ENCODE assay signal across 20 cellular contexts in genomic region chr3:57141719-57142118, GRCh38. TPM values are rescaled to one million over a fixed set of nuclear protein-coding genes. Genes with fewer than 3 reads are reported as not detected.
A peak's percentile ranks its signal among the peaks of the same experiment; 100 is the strongest.
DNase-seq lines count a peak whose midpoint lies in the region; ATAC-seq and TF ChIP-seq lines count a peak whose summit lies in the region.
"Had no signal": no experiment of that assay in that cellular context is flagged by ENCODE, and none has a peak within 500 bp of the region (broad histone marks: within the 10 kb centered on the region; RNA-seq: fewer than 3 reads in every experiment).

No MANE protein-coding gene starts in this region.

- POLR2A ChIA-PET in WTC11 (lab: Charles Lee) = interaction anchor here (1.4 kb wide), 1 partner anchor 11 kb away, joined by 4 read pairs; no protein-coding TSS in a partner anchor
- POLR2A ChIA-PET in activated CD8-positive, alpha-beta T cell treated with anti-CD3 and anti-CD28 coated beads, Interleukin-2, amount 10 ng/mL, durations not matched to agents 7 days and 5 days (lab: Charles Lee) = no interaction called here

- H4K8ac ChIP-seq in mesenchymal stem cell (ENCODE audit: low read length) = no peak overlapping the region

- no peak overlapping the region for H2AK5ac ChIP-seq in mesenchymal stem cell (ENCODE audit: low read length, severe bottlenecking)

- H3K4me1 ChIP-seq in mesenchymal stem cell (ENCODE audit: control insufficient read depth, insufficient read depth, low read depth, low read length) = no peaks in the 10 kb centered on the region
- H3K4me1 ChIP-seq in uterus = no peaks in the 10 kb centered on the region

- H3K4me3 ChIP-seq in mesenchymal stem cell (ENCODE audit: insufficient read depth in 1 of 2, low read depth in 1 of 2, low read length in 2 of 2) (no peak overlapping the region), uterus (no peak overlapping the region)
- H3K4me3 ChIP-seq: BLaER1 treated with 17β-estradiol and CSF1 and Interleukin-3, amounts not matched to agents 10 nM and 100 nM; GM12878; skin epidermis had no signal

- intact Hi-C loops in uterus (cut with DNase I; ENCODE audit: low total_unique reads) = no loop called here

- no peak overlapping the region for H3K23ac ChIP-seq in mesenchymal stem cell (ENCODE audit: low read length in 2 of 2)

- no peak overlapping the region for H2AFZ ChIP-seq in mesenchymal stem cell (ENCODE audit: low read depth, low read length)

- DNase-seq in WTC11 (ENCODE audit: low spot score) (no peak), mesenchymal stem cell (no peak), uterus (no peak), NCI-H2081 treated with DMSO at 0.1 percent for 48 hours (lab: John Stamatoyannopoulos, UW) (no peak), NCI-H1105 treated with DMSO at 0.1 percent for 48 hours (lab: John Stamatoyannopoulos, UW) (no peak)
- no peak for DNase-seq in activated CD8-positive, alpha-beta T cell treated with anti-CD3 and anti-CD28 coated beads, Interleukin-2, amount 10 ng/mL, durations not matched to agents 7 days and 5 days
- DNase-seq: GDM1; NCI-H1694 treated with DMSO at 0.1 percent for 48 hours; NCI-H446; NK-92 treated with Interleukin-12 subunit alpha and Interleukin-12 subunit beta, amount 100 ng/mL, for 24 hours; posterior cingulate gyrus; stimulated activated CD4-positive, alpha-beta T cell treated with anti-CD3 and anti-CD28 coated beads, Interleukin-2, amount 100 ng/mL, for 48 hours had no signal

- H3K4ac ChIP-seq in mesenchymal stem cell (ENCODE audit: low read depth in 1 of 2, low read length in 2 of 2) = no peak overlapping the region

- no peaks in the 10 kb centered on the region for H3K9me3 ChIP-seq in mesenchymal stem cell (ENCODE audit: control insufficient read depth, low read length)
- H3K9me3 ChIP-seq in uterus = no peaks in the 10 kb centered on the region
- H3K9me3 ChIP-seq: BLaER1 treated with 17β-estradiol and CSF1 and Interleukin-3, amounts not matched to agents 10 nM and 100 nM; gastroesophageal sphincter had no signal

- H3K27ac Mint-ChIP-seq in WTC11 = peak overlapping the region; percentile 10; the same call in 1 of the 2 replicates
- H3K27ac Mint-ChIP-seq in activated CD8-positive, alpha-beta T cell treated with anti-CD3 and anti-CD28 coated beads, Interleukin-2, amount 10 ng/mL, durations not matched to agents 7 days and 5 days = no peak overlapping the region
- H3K27ac Mint-ChIP-seq: activated naive CD4-positive, alpha-beta T cell treated with anti-CD3 and anti-CD28 coated beads, Interleukin-2, amount 50 U/mL, for 72 hours had no signal

- no peak overlapping the region for H3K18ac ChIP-seq in mesenchymal stem cell (ENCODE audit: low read depth in 1 of 2, low read length in 2 of 2)

- H2BK120ac ChIP-seq in mesenchymal stem cell (ENCODE audit: low read depth, low read length) = no peak overlapping the region

- H2BK5ac ChIP-seq in mesenchymal stem cell (ENCODE audit: low read depth, low read length, poor library complexity, severe bottlenecking) = no peak overlapping the region

- H4K91ac ChIP-seq in mesenchymal stem cell (ENCODE audit: low read length) = no peak overlapping the region

- H2BK15ac ChIP-seq in mesenchymal stem cell (ENCODE audit: low read depth, poor library complexity, severe bottlenecking) = no peak overlapping the region

- H3K36me3 ChIP-seq in mesenchymal stem cell (ENCODE audit: control insufficient read depth in 1 of 2, insufficient read depth in 2 of 2, low read depth in 1 of 2, low read length in 2 of 2) (no peaks in the 10 kb centered on the region), uterus (no peaks in the 10 kb centered on the region)
- H3K36me3 ChIP-seq: BLaER1 treated with 17β-estradiol and CSF1 and Interleukin-3, amounts not matched to agents 10 nM and 100 nM; gastroesophageal sphincter had no signal

- no peak overlapping the region for H3K27ac ChIP-seq in mesenchymal stem cell (ENCODE audit: low read length, poor library complexity, severe bottlenecking)
- peak overlapping the region; percentile 57 to 69 for H3K27ac ChIP-seq in uterus
- H3K27ac ChIP-seq: BLaER1 treated with 17β-estradiol and CSF1 and Interleukin-3, amounts not matched to agents 10 nM and 100 nM; epithelial cell of prostate had no signal

- peak overlapping the region; percentile 27 for H3K4me3 Mint-ChIP-seq in WTC11
- H3K4me3 Mint-ChIP-seq in activated CD8-positive, alpha-beta T cell treated with anti-CD3 and anti-CD28 coated beads, Interleukin-2, amount 10 ng/mL, durations not matched to agents 7 days and 5 days = no peak overlapping the region

- H3K9ac ChIP-seq in mesenchymal stem cell (ENCODE audit: low read length) = peak overlapping the region; percentile 37
- H3K9ac ChIP-seq: BLaER1 treated with 17β-estradiol and CSF1 and Interleukin-3, amounts not matched to agents 10 nM and 100 nM had no signal

- no peak for TF ChIP-seq POLR2A in uterus (IDR thresholded peaks at IDR 0.05)

- TF ChIP-seq CTCF in LNCAP (IDR thresholded peaks at IDR 0.05) (peak; percentile 9; the same call in 1 of the 2 replicates), WTC11 (IDR thresholded peaks at IDR 0.05) (no peak), uterus (IDR thresholded peaks at IDR 0.05) (no peak)

- peak; percentile 46 for ATAC-seq in WTC11
- ATAC-seq in activated CD8-positive, alpha-beta T cell treated with anti-CD3 and anti-CD28 coated beads, Interleukin-2, amount 10 ng/mL, durations not matched to agents 7 days and 5 days = no peak
- ATAC-seq: activated naive CD4-positive, alpha-beta T cell treated with anti-CD3 and anti-CD28 coated beads, Interleukin-2, amount 50 U/mL, for 72 hours; GM12878 had no signal

- no peaks in the 10 kb centered on the region for H3K9me3 Mint-ChIP-seq in WTC11
- H3K9me3 Mint-ChIP-seq in activated CD8-positive, alpha-beta T cell treated with anti-CD3 and anti-CD28 coated beads, Interleukin-2, amount 10 ng/mL, durations not matched to agents 7 days and 5 days (ENCODE audit: insufficient read depth) = no peaks in the 10 kb centered on the region
- H3K9me3 Mint-ChIP-seq: activated naive CD4-positive, alpha-beta T cell treated with anti-CD3 and anti-CD28 coated beads, Interleukin-2, amount 50 U/mL, for 72 hours had no signal

- H3K4me1 Mint-ChIP-seq in WTC11 = peaks cover 71% of the 10 kb centered on the region
- no peaks in the 10 kb centered on the region for H3K4me1 Mint-ChIP-seq in activated CD8-positive, alpha-beta T cell treated with anti-CD3 and anti-CD28 coated beads, Interleukin-2, amount 10 ng/mL, durations not matched to agents 7 days and 5 days (ENCODE audit: low read depth)

- H3K27me3 Mint-ChIP-seq in WTC11 (ENCODE audit: low read depth) = no peaks in the 10 kb centered on the region
- H3K27me3 Mint-ChIP-seq in activated CD8-positive, alpha-beta T cell treated with anti-CD3 and anti-CD28 coated beads, Interleukin-2, amount 10 ng/mL, durations not matched to agents 7 days and 5 days (ENCODE audit: low read depth) = peaks cover 41% of the 10 kb centered on the region

- no peaks in the 10 kb centered on the region for H3K36me3 Mint-ChIP-seq in WTC11
- no peaks in the 10 kb centered on the region for H3K36me3 Mint-ChIP-seq in activated CD8-positive, alpha-beta T cell treated with anti-CD3 and anti-CD28 coated beads, Interleukin-2, amount 10 ng/mL, durations not matched to agents 7 days and 5 days (ENCODE audit: low read depth)
- H3K36me3 Mint-ChIP-seq: activated naive CD4-positive, alpha-beta T cell treated with anti-CD3 and anti-CD28 coated beads, Interleukin-2, amount 50 U/mL, for 72 hours had no signal

- H2BK12ac ChIP-seq in mesenchymal stem cell (ENCODE audit: low read length in 2 of 2) = no peak overlapping the region

- no peak overlapping the region for H3K4me2 ChIP-seq in mesenchymal stem cell (ENCODE audit: low read length, poor library complexity, severe bottlenecking)
- H3K4me2 ChIP-seq: BLaER1 treated with 17β-estradiol and CSF1 and Interleukin-3, amounts not matched to agents 10 nM and 100 nM had no signal

- no peak overlapping the region for H3K14ac ChIP-seq in mesenchymal stem cell (ENCODE audit: low read length in 2 of 2)

- WGBS in mesenchymal stem cell = 17% methylated on average over 4 of the region's 4 CpGs

- no peaks in the 10 kb centered on the region for H3K79me1 ChIP-seq in mesenchymal stem cell (replicated peaks; ENCODE audit: low read length, poor library complexity, severe bottlenecking)

- CTCF ChIA-PET in WTC11 (lab: Charles Lee) = interaction anchor here (0.6 to 2.1 kb wide), 5 partner anchors 10 to 878 kb away, joined by 3 to 8 read pairs (median 4); no protein-coding TSS in a partner anchor
- CTCF ChIA-PET in activated CD8-positive, alpha-beta T cell treated with anti-CD3 and anti-CD28 coated beads, Interleukin-2, amount 10 ng/mL, durations not matched to agents 7 days and 5 days (lab: Charles Lee) = no interaction called here

- peaks cover 0 to 15% of the 10 kb centered on the region in 2 experiments for H3K27me3 ChIP-seq in mesenchymal stem cell (ENCODE audit: control insufficient read depth in 1 of 2, insufficient read depth in 1 of 2, low read length in 2 of 2)
- no peaks in the 10 kb centered on the region for H3K27me3 ChIP-seq in uterus
- H3K27me3 ChIP-seq: BLaER1 treated with 17β-estradiol and CSF1 and Interleukin-3, amounts not matched to agents 10 nM and 100 nM; gastroesophageal sphincter had no signal

TF ChIP-seq in WTC11, 78 proteins besides CTCF, POLR2A, EP300 and RAD21 (continues in another document):
- TF ChIP-seq TEAD1 (CRISPR knock-in tag; IDR thresholded peaks at IDR 0.05) (no peak), USF1 (CRISPR knock-in tag; IDR thresholded peaks at IDR 0.05) (no peak), ATF3 (CRISPR knock-in tag; conservative IDR thresholded peaks at IDR 0.05) (no peak), ZNF423 (CRISPR knock-in tag; IDR thresholded peaks at IDR 0.05) (no peak)

RNA-seq across cellular contexts. Expression of gene IL17RD, which starts 23.4 kb away (rescaled TPM):
- total RNA-seq in WTC11 (2021) (59.1 to 72.9 TPM (median 66.0 TPM) in 3 replicates), uterus (10 to 100 TPM; 19.0 to 95.9 (median 52.5) TPM)
- 0.65 TPM for polyA plus RNA-seq in mesenchymal stem cell (2013, experiment 1 of 2)
- 0.58 TPM for polyA plus RNA-seq in mesenchymal stem cell (2013, experiment 2 of 2)
- total RNA-seq in activated CD8-positive, alpha-beta T cell treated with anti-CD3 and anti-CD28 coated beads, Interleukin-2, amount 10 ng/mL, durations not matched to agents 7 days and 5 days = not detected
- total RNA-seq: T-helper 1 cell treated with Interleukin-12 subunit alpha and Interleukin-12 subunit beta and Interleukin-4 antibody, amounts not matched to agents 30 ng/mL and 1 ng/mL, for 36 hours had no signal

RNA-seq across cellular contexts. Expression of gene HESX1, which starts 58.1 kb away (rescaled TPM):
- total RNA-seq in WTC11 (2021) (4.5 to 5.6 TPM (median 4.8 TPM) in 3 replicates), uterus (not detected)
- 0.59 TPM for polyA plus RNA-seq in mesenchymal stem cell (2013, experiment 1 of 2)
- 0.34 TPM for polyA plus RNA-seq in mesenchymal stem cell (2013, experiment 2 of 2)
- under 1 TPM; 0.37 to 0.68 TPM for total RNA-seq in activated CD8-positive, alpha-beta T cell treated with anti-CD3 and anti-CD28 coated beads, Interleukin-2, amount 10 ng/mL, durations not matched to agents 7 days and 5 days
- total RNA-seq: gastroesophageal sphincter had no signal

Comparison
In these comparisons a context has a peak if more than half of its experiments do, and no peak if none do; other contexts are left out.
1. RNA of gene IL17RD, which starts 23.4 kb away (total RNA-seq): 59.1 to 72.9 TPM in WTC11 and 19.0 to 95.9 TPM in uterus; not detected in activated CD8-positive, alpha-beta T cell treated with anti-CD3 and anti-CD28 coated beads, Interleukin-2, amount 10 ng/mL, durations not matched to agents 7 days and 5 days; every median in the first group is over 10 times any median in the second.